In the genomic region with DNA sequence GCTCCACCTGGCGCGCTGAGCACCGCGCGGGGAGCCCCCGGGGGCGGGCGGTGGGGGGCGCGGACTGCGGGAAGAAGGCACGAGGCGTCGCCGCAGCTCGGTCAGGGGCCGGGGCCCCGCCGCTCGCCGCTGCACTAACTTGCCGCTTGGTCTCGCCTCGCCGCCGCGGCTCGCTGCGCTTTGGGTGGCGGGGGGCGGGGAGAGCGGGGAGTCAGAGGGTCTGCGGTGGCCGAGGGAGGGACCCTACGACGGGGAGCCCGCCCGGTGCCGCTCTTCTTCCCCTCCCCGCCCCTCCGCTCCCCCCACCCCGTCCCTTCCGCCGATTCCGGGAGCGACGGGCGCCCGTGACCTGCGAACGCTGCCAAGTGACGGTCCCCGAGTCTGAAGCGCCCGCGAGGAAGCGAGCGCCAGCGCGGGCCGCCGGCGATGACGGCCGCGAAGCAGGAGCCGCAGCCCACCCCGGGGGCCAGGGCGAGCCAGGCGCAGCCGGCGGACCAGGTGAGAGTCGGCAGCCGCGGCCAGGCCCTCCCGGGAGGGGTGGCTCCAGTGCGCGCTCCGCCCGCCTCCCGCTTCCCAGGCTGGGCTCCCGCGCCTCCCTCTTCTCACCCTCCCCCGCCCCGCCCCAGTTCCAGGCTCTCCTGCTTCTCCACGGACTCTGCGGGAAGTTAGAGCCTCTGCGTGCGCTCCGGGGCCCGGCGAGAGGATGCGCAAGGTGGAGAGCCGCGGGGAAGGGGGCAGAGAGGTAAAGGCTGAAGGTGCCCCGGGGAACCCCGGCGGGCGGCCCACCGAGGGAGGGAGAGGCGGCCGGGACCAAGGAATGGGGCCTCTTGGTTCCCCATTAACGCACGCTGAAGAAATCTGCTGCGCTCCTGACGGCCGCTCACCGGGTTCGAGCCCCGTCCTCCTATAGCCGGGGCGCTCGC, we compare ENCODE assay signal across 1 cellular context.
TF ChIP-seq lines count a peak whose summit lies in the region.

No MANE protein-coding gene starts in this region.

TF ChIP-seq in WTC11, 78 proteins besides CTCF, POLR2A, EP300 and RAD21 (continued from another document):
- TF ChIP-seq, protein P1, sequence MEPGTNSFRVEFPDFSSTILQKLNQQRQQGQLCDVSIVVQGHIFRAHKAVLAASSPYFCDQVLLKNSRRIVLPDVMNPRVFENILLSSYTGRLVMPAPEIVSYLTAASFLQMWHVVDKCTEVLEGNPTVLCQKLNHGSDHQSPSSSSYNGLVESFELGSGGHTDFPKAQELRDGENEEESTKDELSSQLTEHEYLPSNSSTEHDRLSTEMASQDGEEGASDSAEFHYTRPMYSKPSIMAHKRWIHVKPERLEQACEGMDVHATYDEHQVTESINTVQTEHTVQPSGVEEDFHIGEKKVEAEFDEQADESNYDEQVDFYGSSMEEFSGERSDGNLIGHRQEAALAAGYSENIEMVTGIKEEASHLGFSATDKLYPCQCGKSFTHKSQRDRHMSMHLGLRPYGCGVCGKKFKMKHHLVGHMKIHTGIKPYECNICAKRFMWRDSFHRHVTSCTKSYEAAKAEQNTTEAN (CRISPR knock-in tag; IDR thresholded peaks at IDR 0.05) = no peak
TF ChIP-seq in WTC11: peak in this region for 2.
